Comparison of ENCODE assay signal across 8 cellular contexts in genomic region chr9:93003552-93004407, GRCh38. TPM values are rescaled to one million over a fixed set of nuclear protein-coding genes. Genes with fewer than 3 reads are reported as not detected.
DNase-seq lines count a peak whose midpoint lies in the region; ATAC-seq and TF ChIP-seq lines count a peak whose summit lies in the region.

No MANE protein-coding gene starts in this region.

- peak overlapping the region; percentile 57 for H3K4me3 ChIP-seq in ACC112 (ENCODE audit: low read depth, low read length)

- no peaks in the 10 kb centered on the region for H3K79me2 ChIP-seq in ACC112 (ENCODE audit: control insufficient read depth, insufficient read depth, low read length, unreplicated experiment)

- no peak overlapping the region for H3K27ac Mint-ChIP-seq in chondrocyte (ENCODE audit: unreplicated experiment)

- no peaks in the 10 kb centered on the region for H3K36me3 ChIP-seq in ACC112 (ENCODE audit: insufficient read depth, low read length)

- no peak overlapping the region for H3K27ac ChIP-seq in ACC112 (ENCODE audit: low read depth, low read length)

- ATAC-seq in GM18498 (IDR thresholded peaks at IDR 0.05; ENCODE audit: unreplicated experiment), result peak; percentile 53
- peak; percentile 85 to 87 for ATAC-seq in activated CD4-positive, CD25-positive, alpha-beta regulatory T cell treated with anti-CD3 and anti-CD28 coated beads, Interleukin-2, amount 50 U/mL, for 24 hours

- H3K4me1 Mint-ChIP-seq in chondrocyte (ENCODE audit: low read depth), result no peaks in the 10 kb centered on the region

- peaks cover 37% of the 10 kb centered on the region for H3K27me3 Mint-ChIP-seq in chondrocyte (ENCODE audit: low read depth)

- H3K4me3 Mint-ChIP-seq in chondrocyte (ENCODE audit: unreplicated experiment), result no peak overlapping the region

- peak overlapping the region; percentile 50 for H2AFZ ChIP-seq in ACC112 (ENCODE audit: low read length, unreplicated experiment)

- peaks cover 2% of the 10 kb centered on the region for H3K36me3 Mint-ChIP-seq in chondrocyte (ENCODE audit: low read depth)

- peak; percentile 37 for DNase-seq in NCI-H2107 (lab: John Stamatoyannopoulos, UW)
- DNase-seq in chondrocyte (ENCODE audit: low spot score), result no peak
- DNase-seq in medulla oblongata (ENCODE audit: extremely low spot score), result peak; percentile 21
- peak; percentile 38 to 39 for DNase-seq in stimulated activated CD8-positive, alpha-beta memory T cell treated with anti-CD3 and anti-CD28 coated beads, Interleukin-15, amount 100 ng/mL, for 48 hours (ENCODE audit: low read depth in 2 of 2)
- no peak for DNase-seq in NK-92 treated with Interleukin-12 subunit alpha and Interleukin-12 subunit beta, amount 100 ng/mL, for 24 hours (lab: John Stamatoyannopoulos, UW)

- peaks cover 35% of the 10 kb centered on the region for H3K27me3 ChIP-seq in ACC112 (ENCODE audit: insufficient read depth, low read length)

- peaks cover 9% of the 10 kb centered on the region for H3K4me1 ChIP-seq in ACC112 (ENCODE audit: control insufficient read depth, insufficient read depth, low read length, unreplicated experiment)

- H3K9me3 Mint-ChIP-seq in chondrocyte (ENCODE audit: low read depth), result peaks cover 3% of the 10 kb centered on the region

- peak; percentile 83 for TF ChIP-seq CTCF in chondrocyte (IDR thresholded peaks at IDR 0.05)

RNA-seq across cellular contexts. Expression of gene SUSD3, which starts 54.7 kb away (rescaled TPM):
- not detected in 3 replicates for total RNA-seq in chondrocyte

RNA-seq across cellular contexts. Expression of gene FGD3, which starts 56.5 kb away (rescaled TPM):
- not detected in 3 replicates for total RNA-seq in chondrocyte

Comparison
In these comparisons a context has a peak if more than half of its experiments do, and no peak if none do; other contexts are left out.
1. DNase-seq: peak in NCI-H2107 (single experiment), medulla oblongata (single experiment) and stimulated activated CD8-positive, alpha-beta memory T cell treated with anti-CD3 and anti-CD28 coated beads, Interleukin-15, amount 100 ng/mL, for 48 hours (2 of 2); none in chondrocyte (single experiment) and NK-92 treated with Interleukin-12 subunit alpha and Interleukin-12 subunit beta, amount 100 ng/mL, for 24 hours (single experiment).